1 cellular context compared by ENCODE assay signal in genomic region chr2:135004005-135004746, GRCh38.
A peak's percentile ranks its signal among the peaks of the same experiment; 100 is the strongest.
TF ChIP-seq lines count a peak whose summit lies in the region.

No MANE protein-coding gene starts in this region.

TF ChIP-seq in K562, 482 proteins besides CTCF, POLR2A, EP300 and RAD21 (continued from another document):
- TF ChIP-seq DLX4 (CRISPR knock-in tag; IDR thresholded peaks at IDR 0.05) (no peak), ZNF764 (CRISPR knock-in tag; IDR thresholded peaks at IDR 0.05; ENCODE audit: low read depth) (no peak), EGR1 (conservative IDR thresholded peaks at IDR 0.05) (peak; percentile 42; the same call in 1 of the 2 replicates), NUFIP1 (IDR thresholded peaks at IDR 0.05; ENCODE audit: partially characterized antibody) (no peak), XRCC5 (IDR thresholded peaks at IDR 0.05; ENCODE audit: low read depth, low read length) (no peak), ARID3B (CRISPR knock-in tag; IDR thresholded peaks at IDR 0.05; ENCODE audit: borderline replicate concordance) (no peak), KLF10 (CRISPR knock-in tag; IDR thresholded peaks at IDR 0.05) (no peak), ZNF311 (CRISPR knock-in tag; IDR thresholded peaks at IDR 0.05) (no peak), SNRNP70 (optimal IDR thresholded peaks at IDR 0.05; ENCODE audit: low read depth, low read length) (no peak), CHD2 (IDR thresholded peaks at IDR 0.05; ENCODE audit: low read depth, low read length) (no peak), PTTG1 (tag; IDR thresholded peaks at IDR 0.05; ENCODE audit: low read depth) (no peak), THAP12 (CRISPR knock-in tag; IDR thresholded peaks at IDR 0.05) (no peak), SPI1 (IDR thresholded peaks at IDR 0.05; ENCODE audit: borderline replicate concordance, low read depth, low read length) (no peak), ARID2 (IDR thresholded peaks at IDR 0.05) (peak; percentile 81; the same call in 1 of the 2 replicates)
- TF ChIP-seq, protein P1, sequence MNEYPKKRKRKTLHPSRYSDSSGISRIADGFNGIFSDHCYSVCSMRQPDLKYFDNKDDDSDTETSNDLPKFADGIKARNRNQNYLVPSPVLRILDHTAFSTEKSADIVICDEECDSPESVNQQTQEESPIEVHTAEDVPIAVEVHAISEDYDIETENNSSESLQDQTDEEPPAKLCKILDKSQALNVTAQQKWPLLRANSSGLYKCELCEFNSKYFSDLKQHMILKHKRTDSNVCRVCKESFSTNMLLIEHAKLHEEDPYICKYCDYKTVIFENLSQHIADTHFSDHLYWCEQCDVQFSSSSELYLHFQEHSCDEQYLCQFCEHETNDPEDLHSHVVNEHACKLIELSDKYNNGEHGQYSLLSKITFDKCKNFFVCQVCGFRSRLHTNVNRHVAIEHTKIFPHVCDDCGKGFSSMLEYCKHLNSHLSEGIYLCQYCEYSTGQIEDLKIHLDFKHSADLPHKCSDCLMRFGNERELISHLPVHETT (CRISPR knock-in tag; conservative IDR thresholded peaks at IDR 0.05 in 1 of 2, IDR thresholded peaks at IDR 0.05 in 1 of 2), result no peak
- TF ChIP-seq, protein P2, sequence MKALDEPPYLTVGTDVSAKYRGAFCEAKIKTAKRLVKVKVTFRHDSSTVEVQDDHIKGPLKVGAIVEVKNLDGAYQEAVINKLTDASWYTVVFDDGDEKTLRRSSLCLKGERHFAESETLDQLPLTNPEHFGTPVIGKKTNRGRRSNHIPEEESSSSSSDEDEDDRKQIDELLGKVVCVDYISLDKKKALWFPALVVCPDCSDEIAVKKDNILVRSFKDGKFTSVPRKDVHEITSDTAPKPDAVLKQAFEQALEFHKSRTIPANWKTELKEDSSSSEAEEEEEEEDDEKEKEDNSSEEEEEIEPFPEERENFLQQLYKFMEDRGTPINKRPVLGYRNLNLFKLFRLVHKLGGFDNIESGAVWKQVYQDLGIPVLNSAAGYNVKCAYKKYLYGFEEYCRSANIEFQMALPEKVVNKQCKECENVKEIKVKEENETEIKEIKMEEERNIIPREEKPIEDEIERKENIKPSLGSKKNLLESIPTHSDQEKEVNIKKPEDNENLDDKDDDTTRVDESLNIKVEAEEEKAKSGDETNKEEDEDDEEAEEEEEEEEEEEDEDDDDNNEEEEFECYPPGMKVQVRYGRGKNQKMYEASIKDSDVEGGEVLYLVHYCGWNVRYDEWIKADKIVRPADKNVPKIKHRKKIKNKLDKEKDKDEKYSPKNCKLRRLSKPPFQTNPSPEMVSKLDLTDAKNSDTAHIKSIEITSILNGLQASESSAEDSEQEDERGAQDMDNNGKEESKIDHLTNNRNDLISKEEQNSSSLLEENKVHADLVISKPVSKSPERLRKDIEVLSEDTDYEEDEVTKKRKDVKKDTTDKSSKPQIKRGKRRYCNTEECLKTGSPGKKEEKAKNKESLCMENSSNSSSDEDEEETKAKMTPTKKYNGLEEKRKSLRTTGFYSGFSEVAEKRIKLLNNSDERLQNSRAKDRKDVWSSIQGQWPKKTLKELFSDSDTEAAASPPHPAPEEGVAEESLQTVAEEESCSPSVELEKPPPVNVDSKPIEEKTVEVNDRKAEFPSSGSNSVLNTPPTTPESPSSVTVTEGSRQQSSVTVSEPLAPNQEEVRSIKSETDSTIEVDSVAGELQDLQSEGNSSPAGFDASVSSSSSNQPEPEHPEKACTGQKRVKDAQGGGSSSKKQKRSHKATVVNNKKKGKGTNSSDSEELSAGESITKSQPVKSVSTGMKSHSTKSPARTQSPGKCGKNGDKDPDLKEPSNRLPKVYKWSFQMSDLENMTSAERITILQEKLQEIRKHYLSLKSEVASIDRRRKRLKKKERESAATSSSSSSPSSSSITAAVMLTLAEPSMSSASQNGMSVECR (CRISPR knock-in tag; IDR thresholded peaks at IDR 0.05), result no peak
- TF ChIP-seq, protein P3, sequence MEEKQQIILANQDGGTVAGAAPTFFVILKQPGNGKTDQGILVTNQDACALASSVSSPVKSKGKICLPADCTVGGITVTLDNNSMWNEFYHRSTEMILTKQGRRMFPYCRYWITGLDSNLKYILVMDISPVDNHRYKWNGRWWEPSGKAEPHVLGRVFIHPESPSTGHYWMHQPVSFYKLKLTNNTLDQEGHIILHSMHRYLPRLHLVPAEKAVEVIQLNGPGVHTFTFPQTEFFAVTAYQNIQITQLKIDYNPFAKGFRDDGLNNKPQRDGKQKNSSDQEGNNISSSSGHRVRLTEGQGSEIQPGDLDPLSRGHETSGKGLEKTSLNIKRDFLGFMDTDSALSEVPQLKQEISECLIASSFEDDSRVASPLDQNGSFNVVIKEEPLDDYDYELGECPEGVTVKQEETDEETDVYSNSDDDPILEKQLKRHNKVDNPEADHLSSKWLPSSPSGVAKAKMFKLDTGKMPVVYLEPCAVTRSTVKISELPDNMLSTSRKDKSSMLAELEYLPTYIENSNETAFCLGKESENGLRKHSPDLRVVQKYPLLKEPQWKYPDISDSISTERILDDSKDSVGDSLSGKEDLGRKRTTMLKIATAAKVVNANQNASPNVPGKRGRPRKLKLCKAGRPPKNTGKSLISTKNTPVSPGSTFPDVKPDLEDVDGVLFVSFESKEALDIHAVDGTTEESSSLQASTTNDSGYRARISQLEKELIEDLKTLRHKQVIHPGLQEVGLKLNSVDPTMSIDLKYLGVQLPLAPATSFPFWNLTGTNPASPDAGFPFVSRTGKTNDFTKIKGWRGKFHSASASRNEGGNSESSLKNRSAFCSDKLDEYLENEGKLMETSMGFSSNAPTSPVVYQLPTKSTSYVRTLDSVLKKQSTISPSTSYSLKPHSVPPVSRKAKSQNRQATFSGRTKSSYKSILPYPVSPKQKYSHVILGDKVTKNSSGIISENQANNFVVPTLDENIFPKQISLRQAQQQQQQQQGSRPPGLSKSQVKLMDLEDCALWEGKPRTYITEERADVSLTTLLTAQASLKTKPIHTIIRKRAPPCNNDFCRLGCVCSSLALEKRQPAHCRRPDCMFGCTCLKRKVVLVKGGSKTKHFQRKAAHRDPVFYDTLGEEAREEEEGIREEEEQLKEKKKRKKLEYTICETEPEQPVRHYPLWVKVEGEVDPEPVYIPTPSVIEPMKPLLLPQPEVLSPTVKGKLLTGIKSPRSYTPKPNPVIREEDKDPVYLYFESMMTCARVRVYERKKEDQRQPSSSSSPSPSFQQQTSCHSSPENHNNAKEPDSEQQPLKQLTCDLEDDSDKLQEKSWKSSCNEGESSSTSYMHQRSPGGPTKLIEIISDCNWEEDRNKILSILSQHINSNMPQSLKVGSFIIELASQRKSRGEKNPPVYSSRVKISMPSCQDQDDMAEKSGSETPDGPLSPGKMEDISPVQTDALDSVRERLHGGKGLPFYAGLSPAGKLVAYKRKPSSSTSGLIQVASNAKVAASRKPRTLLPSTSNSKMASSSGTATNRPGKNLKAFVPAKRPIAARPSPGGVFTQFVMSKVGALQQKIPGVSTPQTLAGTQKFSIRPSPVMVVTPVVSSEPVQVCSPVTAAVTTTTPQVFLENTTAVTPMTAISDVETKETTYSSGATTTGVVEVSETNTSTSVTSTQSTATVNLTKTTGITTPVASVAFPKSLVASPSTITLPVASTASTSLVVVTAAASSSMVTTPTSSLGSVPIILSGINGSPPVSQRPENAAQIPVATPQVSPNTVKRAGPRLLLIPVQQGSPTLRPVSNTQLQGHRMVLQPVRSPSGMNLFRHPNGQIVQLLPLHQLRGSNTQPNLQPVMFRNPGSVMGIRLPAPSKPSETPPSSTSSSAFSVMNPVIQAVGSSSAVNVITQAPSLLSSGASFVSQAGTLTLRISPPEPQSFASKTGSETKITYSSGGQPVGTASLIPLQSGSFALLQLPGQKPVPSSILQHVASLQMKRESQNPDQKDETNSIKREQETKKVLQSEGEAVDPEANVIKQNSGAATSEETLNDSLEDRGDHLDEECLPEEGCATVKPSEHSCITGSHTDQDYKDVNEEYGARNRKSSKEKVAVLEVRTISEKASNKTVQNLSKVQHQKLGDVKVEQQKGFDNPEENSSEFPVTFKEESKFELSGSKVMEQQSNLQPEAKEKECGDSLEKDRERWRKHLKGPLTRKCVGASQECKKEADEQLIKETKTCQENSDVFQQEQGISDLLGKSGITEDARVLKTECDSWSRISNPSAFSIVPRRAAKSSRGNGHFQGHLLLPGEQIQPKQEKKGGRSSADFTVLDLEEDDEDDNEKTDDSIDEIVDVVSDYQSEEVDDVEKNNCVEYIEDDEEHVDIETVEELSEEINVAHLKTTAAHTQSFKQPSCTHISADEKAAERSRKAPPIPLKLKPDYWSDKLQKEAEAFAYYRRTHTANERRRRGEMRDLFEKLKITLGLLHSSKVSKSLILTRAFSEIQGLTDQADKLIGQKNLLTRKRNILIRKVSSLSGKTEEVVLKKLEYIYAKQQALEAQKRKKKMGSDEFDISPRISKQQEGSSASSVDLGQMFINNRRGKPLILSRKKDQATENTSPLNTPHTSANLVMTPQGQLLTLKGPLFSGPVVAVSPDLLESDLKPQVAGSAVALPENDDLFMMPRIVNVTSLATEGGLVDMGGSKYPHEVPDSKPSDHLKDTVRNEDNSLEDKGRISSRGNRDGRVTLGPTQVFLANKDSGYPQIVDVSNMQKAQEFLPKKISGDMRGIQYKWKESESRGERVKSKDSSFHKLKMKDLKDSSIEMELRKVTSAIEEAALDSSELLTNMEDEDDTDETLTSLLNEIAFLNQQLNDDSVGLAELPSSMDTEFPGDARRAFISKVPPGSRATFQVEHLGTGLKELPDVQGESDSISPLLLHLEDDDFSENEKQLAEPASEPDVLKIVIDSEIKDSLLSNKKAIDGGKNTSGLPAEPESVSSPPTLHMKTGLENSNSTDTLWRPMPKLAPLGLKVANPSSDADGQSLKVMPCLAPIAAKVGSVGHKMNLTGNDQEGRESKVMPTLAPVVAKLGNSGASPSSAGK (IDR thresholded peaks at IDR 0.05), result peak; percentile 69
